ENCODE assay signal across 15 cellular contexts in genomic region chr1:48823161-48823560, GRCh38. TPM values are rescaled to one million over a fixed set of nuclear protein-coding genes. Genes with fewer than 3 reads are reported as not detected.
DNase-seq lines count a peak whose midpoint lies in the region; ATAC-seq and TF ChIP-seq lines count a peak whose summit lies in the region.
"Had no signal": no experiment of that assay in that cellular context is flagged by ENCODE, and none has a peak within 500 bp of the region (broad histone marks: within the 10 kb centered on the region; RNA-seq: fewer than 3 reads in every experiment).

No MANE protein-coding gene starts in this region.

- no peaks in the 10 kb centered on the region for H3K36me3 ChIP-seq in PC-9 (ENCODE audit: low read depth)
- H3K36me3 ChIP-seq: BLaER1 treated with 17β-estradiol and CSF1 and Interleukin-3, amounts not matched to agents 10 nM and 100 nM; vagina had no signal

- no peak overlapping the region for H3K27ac ChIP-seq in PC-9
- H3K27ac ChIP-seq: BLaER1 treated with 17β-estradiol and CSF1 and Interleukin-3, amounts not matched to agents 10 nM and 100 nM; vagina had no signal

- ATAC-seq in HG03457 (IDR thresholded peaks at IDR 0.05; ENCODE audit: unreplicated experiment) (no peak), HG02642 (IDR thresholded peaks at IDR 0.05; ENCODE audit: poor library complexity, unreplicated experiment) (no peak)

- no peaks in the 10 kb centered on the region for H4K20me1 ChIP-seq in PC-9 (ENCODE audit: insufficient read depth)
- H4K20me1 ChIP-seq: BLaER1 treated with 17β-estradiol and CSF1 and Interleukin-3, amounts not matched to agents 10 nM and 100 nM had no signal

- CTCF ChIA-PET in PC-9 (lab: Charles Lee) = no interaction called here

- H3F3A ChIP-seq in PC-9 (ENCODE audit: insufficient read depth, low read depth) = no peaks in the 10 kb centered on the region

- H3K9me2 ChIP-seq in PC-9 (ENCODE audit: insufficient read depth) = no peaks in the 10 kb centered on the region

- no TSS peak for BruUV-seq in PC-9 (replicated peaks; lab: Mats Ljungman, UMichigan)

- in situ Hi-C loops in ACHN (cut with HindIII; ENCODE audit: low pct_ligation_motif_present, low pct_unique_long_range_greater_than_20kb, low sequenced_read_pairs) = no loop called here

- intact Hi-C loops in PC-9 (cut with micrococcal nuclease; ENCODE audit: unreplicated experiment) = no loop called here

- no peak for TF ChIP-seq CTCF in PC-9 (conservative IDR thresholded peaks at IDR 0.05)

- peaks cover under 1% of the 10 kb centered on the region; the same call in 1 of the 2 replicates for H3K27me3 ChIP-seq in PC-9 (ENCODE audit: insufficient read depth, low read depth)
- H3K27me3 ChIP-seq: BLaER1 treated with 17β-estradiol and CSF1 and Interleukin-3, amounts not matched to agents 10 nM and 100 nM; vagina had no signal

- no peaks in the 10 kb centered on the region for H3K9me3 ChIP-seq in PC-9 (ENCODE audit: insufficient read depth, low read depth)
- H3K9me3 ChIP-seq: BLaER1 treated with 17β-estradiol and CSF1 and Interleukin-3, amounts not matched to agents 10 nM and 100 nM; vagina had no signal

- H3K79me2 ChIP-seq in PC-9 (ENCODE audit: low read depth) = no peaks in the 10 kb centered on the region

- no peak overlapping the region for H3K4me3 ChIP-seq in PC-9
- H3K4me3 ChIP-seq: BLaER1 treated with 17β-estradiol and CSF1 and Interleukin-3, amounts not matched to agents 10 nM and 100 nM; vagina had no signal

- no peaks in the 10 kb centered on the region for H3K4me1 ChIP-seq in PC-9 (replicated peaks; ENCODE audit: insufficient read depth)
- H3K4me1 ChIP-seq: BLaER1 treated with 17β-estradiol and CSF1 and Interleukin-3, amounts not matched to agents 10 nM and 100 nM; vagina had no signal

- POLR2A ChIA-PET in PC-9 (lab: Charles Lee; ENCODE audit: unreplicated experiment) = no interaction called here

- peak; percentile 83 for DNase-seq in ACHN
- DNase-seq in DMS53 (lab: John Stamatoyannopoulos, UW) = peak; percentile 78
- peak; percentile 88 for DNase-seq in NCI-H69 (lab: John Stamatoyannopoulos, UW)
- peak; percentile 84 for DNase-seq in left kidney (ENCODE audit: low read depth, low spot score)
- no peak for DNase-seq in GM19238 (ENCODE audit: insufficient read length, low spot score)
- no peak for DNase-seq in PC-9
- DNase-seq: activated CD4-positive, alpha-beta memory T cell treated with anti-CD3 and anti-CD28 coated beads for 36 hours; aorta; GDM1; stimulated activated CD4-positive, alpha-beta T cell treated with anti-CD3 and anti-CD28 coated beads, Interleukin-2, amount 100 ng/mL, for 24 hours had no signal

- no peak overlapping the region for H2AFZ ChIP-seq in PC-9

- no peak overlapping the region for H3K4me2 ChIP-seq in PC-9
- H3K4me2 ChIP-seq: BLaER1 treated with 17β-estradiol and CSF1 and Interleukin-3, amounts not matched to agents 10 nM and 100 nM had no signal

RNA-seq across cellular contexts. Expression of gene BEND5, which starts 46.5 kb away (rescaled TPM):
- total RNA-seq in PC-9 (2021) = not detected in 2 replicates
- total RNA-seq: fibroblast of lung had no signal

Comparison
In these comparisons a context has a peak if more than half of its experiments do, and no peak if none do; other contexts are left out.
1. DNase-seq: peak in ACHN (single experiment), DMS53 (single experiment), NCI-H69 (single experiment) and left kidney (single experiment); none in GM19238 (single experiment) and PC-9 (0 of 2).